18 cellular contexts compared by ENCODE assay signal in genomic region chrX:31593353-31593752, GRCh38.
DNase-seq lines count a peak whose midpoint lies in the region; ATAC-seq, FAIRE-seq and TF ChIP-seq lines count a peak whose summit lies in the region.
"Had no signal": no experiment of that assay in that cellular context is flagged by ENCODE, and none has a peak within 500 bp of the region (broad histone marks: within the 10 kb centered on the region; RNA-seq: fewer than 3 reads in every experiment).

No MANE protein-coding gene starts in this region.

- FAIRE-seq in GM19239 (lab: Jason Lieb, UNC) (peak; percentile 18), GM12891 (lab: Jason Lieb, UNC) (no peak)
- FAIRE-seq: GM12892 had no signal

- no peaks in the 10 kb centered on the region for H3K9me3 ChIP-seq in WERI-Rb-1 (ENCODE audit: severe bottlenecking)

- no peak overlapping the region for H3K4me3 ChIP-seq in fibroblast of villous mesenchyme (ENCODE audit: low read depth, low read length)
- no peak overlapping the region for H3K4me3 ChIP-seq in WERI-Rb-1 (ENCODE audit: low read depth, low read length)
- H3K4me3 ChIP-seq: GM23338 had no signal

- no peak for TF ChIP-seq POLR2A in GM12891 (IDR thresholded peaks at IDR 0.05; ENCODE audit: low read depth, low read length)

- DNase-seq in GM19239 (ENCODE audit: insufficient read length, low spot score), result no peak
- DNase-seq in amniotic epithelial cell (ENCODE audit: low read depth), result peak; percentile 2
- DNase-seq in fibroblast of villous mesenchyme (ENCODE audit: low read depth), result peak; percentile 2
- DNase-seq in cerebellum (ENCODE audit: low spot score), result no peak
- DNase-seq in WERI-Rb-1, result no peak
- no peak for DNase-seq in GM12891 (ENCODE audit: insufficient read length, low spot score)
- DNase-seq: 8988T; C1 segment of cervical spinal cord; Calu3; CD4-positive, alpha-beta memory T cell; COR-L47; DMS53; DMS79 treated with DMSO at 0.1 percent for 48 hours; GF-D8; H9 had no signal

- no peak for ATAC-seq in HG03565 (IDR thresholded peaks at IDR 0.05; ENCODE audit: unreplicated experiment)
- ATAC-seq: GM23338 had no signal

- no peaks in the 10 kb centered on the region for H3K27me3 ChIP-seq in WERI-Rb-1 (ENCODE audit: insufficient read depth, low read depth, severe bottlenecking)

- TF ChIP-seq CTCF in fibroblast of villous mesenchyme (IDR thresholded peaks at IDR 0.05; ENCODE audit: insufficient read depth, low read depth, low read length) (no peak), WERI-Rb-1 (IDR thresholded peaks at IDR 0.05; ENCODE audit: low read depth, low read length) (no peak)

- no peaks in the 10 kb centered on the region for H3K36me3 ChIP-seq in WERI-Rb-1

- H3K27ac ChIP-seq in WERI-Rb-1, result no peak overlapping the region

TF ChIP-seq in GM12891, 5 proteins besides CTCF, POLR2A, EP300 and RAD21:
- no peak for TF ChIP-seq POLR2AphosphoS5 (IDR thresholded peaks at IDR 0.05; ENCODE audit: low read depth, low read length)
- no peak for TF ChIP-seq TAF1 (IDR thresholded peaks at IDR 0.05; ENCODE audit: low read depth, low read length)
- no peak for TF ChIP-seq PAX5 (IDR thresholded peaks at IDR 0.05; ENCODE audit: insufficient read depth, low read length, severe bottlenecking)
- TF ChIP-seq SPI1 (IDR thresholded peaks at IDR 0.05; ENCODE audit: low read depth, low read length), result no peak
- no peak for TF ChIP-seq POU2F2 (IDR thresholded peaks at IDR 0.05; ENCODE audit: low read depth, low read length)
TF ChIP-seq in GM12891: peak in this region for 0.

Comparison
In these comparisons a context has a peak if more than half of its experiments do, and no peak if none do; other contexts are left out.
1. DNase-seq: peak in amniotic epithelial cell (single experiment) and fibroblast of villous mesenchyme (single experiment); none in GM19239 (single experiment), cerebellum (single experiment), WERI-Rb-1 (single experiment) and GM12891 (single experiment).